ENCODE assay signal across 10 cellular contexts in the genomic region with DNA sequence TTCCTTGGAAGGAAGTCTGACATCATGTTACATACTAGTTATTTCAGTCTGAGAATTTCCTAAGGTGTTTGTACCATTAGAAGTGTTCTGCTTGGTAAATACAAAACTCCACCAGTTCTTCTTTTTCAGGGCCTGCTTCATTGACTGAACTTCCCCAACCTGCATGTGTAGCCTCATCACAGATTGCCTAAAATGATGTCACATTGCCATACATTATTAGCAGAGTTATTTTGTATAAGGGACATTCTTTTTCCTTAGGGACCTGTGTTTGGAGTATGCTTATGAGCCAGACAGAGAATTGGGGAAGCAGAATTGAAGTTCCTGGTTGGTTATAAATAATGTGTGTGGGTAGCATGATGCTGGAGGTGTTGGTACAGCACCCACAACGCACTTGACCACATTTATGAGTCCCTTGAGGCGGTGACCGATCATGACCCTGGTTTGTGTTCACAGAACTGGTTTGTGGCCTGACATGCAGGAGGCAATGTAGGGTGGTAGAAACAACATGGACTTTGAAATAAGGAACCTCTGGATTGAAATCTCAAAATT. TPM values are rescaled to one million over a fixed set of nuclear protein-coding genes. Genes with fewer than 3 reads are reported as not detected.
DNase-seq lines count a peak whose midpoint lies in the region; ATAC-seq and FAIRE-seq lines count a peak whose summit lies in the region.
"Had no signal": no experiment of that assay in that cellular context is flagged by ENCODE, and none has a peak within 500 bp of the region (broad histone marks: within the 10 kb centered on the region; RNA-seq: fewer than 3 reads in every experiment).

No MANE protein-coding gene starts in this region.

- peak; percentile 76 for ATAC-seq in GM19043 (IDR thresholded peaks at IDR 0.05; ENCODE audit: low read depth, unreplicated experiment)
- peak; percentile 69 for ATAC-seq in HG02763 (IDR thresholded peaks at IDR 0.05; ENCODE audit: unreplicated experiment)
- ATAC-seq in natural killer cell treated with Interleukin-12 subunit alpha and Interleukin-12 subunit beta and Interleukin-15 and Interleukin-18, amount 100 ng/mL, for 72 hours = peak; percentile 85 to 87
- no peak for ATAC-seq in Right ventricle myocardium superior (ENCODE audit: poor library complexity)
- ATAC-seq: body of pancreas had no signal

- intact Hi-C loops in Right ventricle myocardium superior (cut with DNase I) = no loop called here

- H3K4me3 Mint-ChIP-seq in natural killer cell treated with Interleukin-12 subunit alpha and Interleukin-12 subunit beta and Interleukin-15 and Interleukin-18, amount 100 ng/mL, for 72 hours = peak overlapping the region; percentile 14

- H3K27me3 Mint-ChIP-seq in natural killer cell treated with Interleukin-12 subunit alpha and Interleukin-12 subunit beta and Interleukin-15 and Interleukin-18, amount 100 ng/mL, for 72 hours = peaks cover 8 to 28% of the 10 kb centered on the region in 2 donors

- H3K9me3 Mint-ChIP-seq in natural killer cell treated with Interleukin-12 subunit alpha and Interleukin-12 subunit beta and Interleukin-15 and Interleukin-18, amount 100 ng/mL, for 72 hours = no peaks in the 10 kb centered on the region

- H3K27ac Mint-ChIP-seq in natural killer cell treated with Interleukin-12 subunit alpha and Interleukin-12 subunit beta and Interleukin-15 and Interleukin-18, amount 100 ng/mL, for 72 hours = peak overlapping the region in 1 of 2 donors; percentile 46

- H3K4me1 Mint-ChIP-seq in natural killer cell treated with Interleukin-12 subunit alpha and Interleukin-12 subunit beta and Interleukin-15 and Interleukin-18, amount 100 ng/mL, for 72 hours (ENCODE audit: low read depth in 2 of 2) = peaks cover 22 to 30% of the 10 kb centered on the region in 2 donors

- no peaks in the 10 kb centered on the region for H3K36me3 Mint-ChIP-seq in natural killer cell treated with Interleukin-12 subunit alpha and Interleukin-12 subunit beta and Interleukin-15 and Interleukin-18, amount 100 ng/mL, for 72 hours

- DNase-seq in LHCN-M2 (ENCODE audit: low read depth) = peak; percentile 29
- peak; percentile 74 for DNase-seq in natural killer cell treated with Interleukin-12 subunit alpha and Interleukin-12 subunit beta and Interleukin-15 and Interleukin-18, amount 100 ng/mL, for 72 hours (ENCODE audit: low spot score)
- DNase-seq in frontal cortex (ENCODE audit: low spot score in 2 of 2) = no peak
- DNase-seq in activated gamma-delta T cell treated with Interleukin-2 at 50 U/mL for 16 hours = no peak
- no peak for DNase-seq in Right ventricle myocardium superior
- no peak for DNase-seq in hepatic stellate cell (ENCODE audit: low spot score)
- DNase-seq: spleen had no signal

- FAIRE-seq in frontal cortex (lab: Jason Lieb, UNC) = no peak

RNA-seq across cellular contexts. Expression of a gene that starts 16.4 kb away (rescaled TPM):
- total RNA-seq in LHCN-M2 (2014; rRNA removed) (1.3 and 1.4 TPM in 2 replicates), frontal cortex (not detected), Right ventricle myocardium superior (not detected)
- 0.17 TPM for polyA plus RNA-seq in LHCN-M2 (2012)
- not detected for total RNA-seq in natural killer cell treated with Interleukin-12 subunit alpha and Interleukin-12 subunit beta and Interleukin-15 and Interleukin-18, amount 100 ng/mL, for 72 hours

Comparison
In these comparisons a context has a peak if more than half of its experiments do, and no peak if none do; other contexts are left out.
1. DNase-seq: peak in LHCN-M2 (single experiment) and natural killer cell treated with Interleukin-12 subunit alpha and Interleukin-12 subunit beta and Interleukin-15 and Interleukin-18, amount 100 ng/mL, for 72 hours (single experiment); none in frontal cortex (0 of 2), activated gamma-delta T cell treated with Interleukin-2 at 50 U/mL for 16 hours (single experiment), Right ventricle myocardium superior (single experiment) and hepatic stellate cell (single experiment).